17 cellular contexts compared by ENCODE assay signal in the genomic region with DNA sequence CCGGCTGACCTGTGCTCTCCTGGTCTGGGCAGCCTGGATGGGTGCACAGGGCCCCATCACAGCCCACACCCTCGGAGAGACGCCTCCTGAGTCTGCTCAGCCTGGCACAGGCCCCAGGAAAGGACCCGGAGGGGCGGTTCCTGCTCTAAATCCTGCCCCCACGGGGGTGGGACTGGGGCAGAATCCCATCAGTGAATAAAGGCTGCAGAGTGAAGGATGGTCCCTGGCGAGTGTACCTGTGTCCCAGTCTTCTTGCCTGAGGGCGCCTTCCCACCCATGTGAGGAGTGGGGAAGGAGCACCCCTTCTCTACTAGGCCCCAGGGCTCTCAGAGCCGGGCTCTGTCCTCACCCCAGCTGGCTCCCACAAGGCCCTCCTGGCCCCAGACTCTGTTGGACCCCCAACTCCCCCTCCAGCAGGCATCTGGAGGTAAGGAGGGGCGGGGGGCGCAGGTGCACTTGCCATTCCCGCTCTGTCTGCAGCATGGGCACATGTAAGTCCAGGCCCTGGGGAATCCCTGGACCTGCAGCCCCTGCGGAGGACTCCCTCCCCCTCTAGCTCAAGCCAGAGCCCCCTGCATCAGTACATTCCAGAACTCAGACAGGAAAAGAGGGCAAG. TPM values are rescaled to one million over a fixed set of nuclear protein-coding genes. Genes with fewer than 3 reads are reported as not detected.
DNase-seq lines count a peak whose midpoint lies in the region; ATAC-seq and TF ChIP-seq lines count a peak whose summit lies in the region.
"Had no signal": no experiment of that assay in that cellular context is flagged by ENCODE, and none has a peak within 500 bp of the region (broad histone marks: within the 10 kb centered on the region; RNA-seq: fewer than 3 reads in every experiment).

No MANE protein-coding gene starts in this region.

- intact Hi-C loops in left cardiac atrium (cut with DNase I) (no loop called here), left ventricle myocardium inferior (cut with micrococcal nuclease) (no loop called here), lower leg skin (cut with DNase I; ENCODE audit: low total_unique reads) (no loop called here)

- no peak for ATAC-seq in left cardiac atrium
- no peak for ATAC-seq in GM21447 (IDR thresholded peaks at IDR 0.05; ENCODE audit: unreplicated experiment)
- ATAC-seq: CD8-positive, alpha-beta T cell; natural killer cell; stimulated activated naive CD8-positive, alpha-beta T cell treated with anti-CD3 and anti-CD28 coated beads, Interleukin-15, amount 100 ng/mL, for 72 hours had no signal

- H3K4me3 ChIP-seq in left ventricle myocardium inferior (no peak overlapping the region), neural cell (ENCODE audit: low read length) (peak overlapping the region; percentile 93), lower leg skin (ENCODE audit: low read depth, poor library complexity, severe bottlenecking) (no peak overlapping the region)
- H3K4me3 ChIP-seq: body of pancreas had no signal

- no peak overlapping the region for H3K4me2 ChIP-seq in neural cell (ENCODE audit: low read length)

- TF ChIP-seq EP300 in neural cell (conservative IDR thresholded peaks at IDR 0.05; ENCODE audit: poor library complexity, severe bottlenecking): no peak

- no peaks in the 10 kb centered on the region for H3K27me3 Mint-ChIP-seq in chondrocyte (ENCODE audit: low read depth)

- peak overlapping the region; percentile 96 for H3K9ac ChIP-seq in neural cell (ENCODE audit: low read length)

- H3K9me2 ChIP-seq in neural cell (ENCODE audit: insufficient read depth, low read length): no peaks in the 10 kb centered on the region

- H3K9me3 ChIP-seq in left ventricle myocardium inferior (replicated peaks) (no peaks in the 10 kb centered on the region), neural cell (ENCODE audit: low read length) (no peaks in the 10 kb centered on the region)
- H3K9me3 ChIP-seq: body of pancreas, esophagus muscularis mucosa had no signal

- no peaks in the 10 kb centered on the region for H4K20me1 ChIP-seq in neural cell (ENCODE audit: insufficient read depth)

- no peak for TF ChIP-seq POLR2A in lower leg skin (IDR thresholded peaks at IDR 0.05)

- peaks cover 40% of the 10 kb centered on the region for H3K79me2 ChIP-seq in neural cell (replicated peaks; ENCODE audit: insufficient read depth, low read length)

- peaks cover 29% of the 10 kb centered on the region for H3K4me1 Mint-ChIP-seq in chondrocyte (ENCODE audit: low read depth)

- TF ChIP-seq RAD21 in neural cell (conservative IDR thresholded peaks at IDR 0.05): no peak

- H3K27ac ChIP-seq in left ventricle myocardium inferior (replicated peaks) (no peak overlapping the region), neural cell (ENCODE audit: low read length) (peak overlapping the region; percentile 16)
- H3K27ac ChIP-seq: body of pancreas had no signal

- no peak overlapping the region for H3K27ac Mint-ChIP-seq in chondrocyte (ENCODE audit: unreplicated experiment)
- H3K27ac Mint-ChIP-seq: CD8-positive, alpha-beta T cell; natural killer cell had no signal

- peaks cover 2% of the 10 kb centered on the region for H3K36me3 Mint-ChIP-seq in chondrocyte (ENCODE audit: low read depth)
- H3K36me3 Mint-ChIP-seq: CD8-positive, alpha-beta T cell; natural killer cell had no signal

- no peaks in the 10 kb centered on the region for H3F3A ChIP-seq in neural cell (ENCODE audit: insufficient read depth, low read length, poor library complexity, severe bottlenecking)

- no peak overlapping the region for H3K4me3 Mint-ChIP-seq in chondrocyte (ENCODE audit: unreplicated experiment)
- H3K4me3 Mint-ChIP-seq: CD8-positive, alpha-beta T cell; stimulated activated naive CD8-positive, alpha-beta T cell treated with anti-CD3 and anti-CD28 coated beads, Interleukin-15, amount 100 ng/mL, for 72 hours had no signal

- no peaks in the 10 kb centered on the region for H3K9me3 Mint-ChIP-seq in chondrocyte (ENCODE audit: low read depth)
- H3K9me3 Mint-ChIP-seq: CD8-positive, alpha-beta T cell; natural killer cell; stimulated activated naive CD8-positive, alpha-beta T cell treated with anti-CD3 and anti-CD28 coated beads, Interleukin-15, amount 100 ng/mL, for 72 hours had no signal

- no peaks in the 10 kb centered on the region for H3K36me3 ChIP-seq in left ventricle myocardium inferior
- no peaks in the 10 kb centered on the region for H3K36me3 ChIP-seq in neural cell (ENCODE audit: insufficient read depth, low read length)

- peaks cover 51% of the 10 kb centered on the region for H3K4me1 ChIP-seq in left ventricle myocardium inferior

- peak; percentile 20 for DNase-seq in left cardiac atrium
- DNase-seq in left ventricle myocardium inferior: no peak
- DNase-seq in chondrocyte (ENCODE audit: low spot score): peak; percentile 62
- no peak for DNase-seq in lower leg skin (ENCODE audit: low spot score in 2 of 2)
- DNase-seq in NCI-H510A (lab: John Stamatoyannopoulos, UW): no peak
- no peak for DNase-seq in NCI-H2029 (lab: John Stamatoyannopoulos, UW)
- DNase-seq: activated CD4-positive, alpha-beta T cell treated with anti-CD3 and anti-CD28 coated beads, Interleukin-2, amount 50 U/mL, for 1 hour; activated naive CD4-positive, alpha-beta T cell treated with anti-CD3 and anti-CD28 coated beads, Interleukin-2, amount 50 U/mL, for 16 hours; body of pancreas; CD8-positive, alpha-beta T cell; dermis blood vessel endothelial cell; natural killer cell; NCI-H2107; stimulated activated naive CD8-positive, alpha-beta T cell treated with anti-CD3 and anti-CD28 coated beads, Interleukin-15, amount 100 ng/mL, for 72 hours had no signal

- 55 to 68% methylated on average over 9 to 11 of the region's 13 CpGs for WGBS in lower leg skin, 2 donors

- H2AFZ ChIP-seq in neural cell (ENCODE audit: low read depth, low read length): no peak overlapping the region

- H3K27me3 ChIP-seq in left ventricle myocardium inferior (ENCODE audit: low read depth) (peaks cover 64% of the 10 kb centered on the region), neural cell (ENCODE audit: insufficient read depth, low read depth, low read length) (no peaks in the 10 kb centered on the region)
- H3K27me3 ChIP-seq: body of pancreas had no signal

- TF ChIP-seq CTCF in left ventricle myocardium inferior (IDR thresholded peaks at IDR 0.05; ENCODE audit: borderline replicate concordance) (no peak), chondrocyte (IDR thresholded peaks at IDR 0.05) (no peak), neural cell (IDR thresholded peaks at IDR 0.05; ENCODE audit: poor library complexity, severe bottlenecking) (no peak), lower leg skin (IDR thresholded peaks at IDR 0.05) (no peak)

TF ChIP-seq in neural cell, 6 proteins besides CTCF, POLR2A, EP300 and RAD21:
- TF ChIP-seq TAF1 (IDR thresholded peaks at IDR 0.05; ENCODE audit: low read depth) (no peak), SMC3 (conservative IDR thresholded peaks at IDR 0.05; ENCODE audit: poor library complexity) (no peak), POLR2AphosphoS5 (IDR thresholded peaks at IDR 0.05) (no peak), EZH2 (IDR thresholded peaks at IDR 0.05; ENCODE audit: borderline replicate concordance, insufficient read depth, low read length, poor library complexity, severe bottlenecking) (no peak), MXI1 (conservative IDR thresholded peaks at IDR 0.05; ENCODE audit: poor library complexity, severe bottlenecking) (no peak)
- TF ChIP-seq, protein P1, sequence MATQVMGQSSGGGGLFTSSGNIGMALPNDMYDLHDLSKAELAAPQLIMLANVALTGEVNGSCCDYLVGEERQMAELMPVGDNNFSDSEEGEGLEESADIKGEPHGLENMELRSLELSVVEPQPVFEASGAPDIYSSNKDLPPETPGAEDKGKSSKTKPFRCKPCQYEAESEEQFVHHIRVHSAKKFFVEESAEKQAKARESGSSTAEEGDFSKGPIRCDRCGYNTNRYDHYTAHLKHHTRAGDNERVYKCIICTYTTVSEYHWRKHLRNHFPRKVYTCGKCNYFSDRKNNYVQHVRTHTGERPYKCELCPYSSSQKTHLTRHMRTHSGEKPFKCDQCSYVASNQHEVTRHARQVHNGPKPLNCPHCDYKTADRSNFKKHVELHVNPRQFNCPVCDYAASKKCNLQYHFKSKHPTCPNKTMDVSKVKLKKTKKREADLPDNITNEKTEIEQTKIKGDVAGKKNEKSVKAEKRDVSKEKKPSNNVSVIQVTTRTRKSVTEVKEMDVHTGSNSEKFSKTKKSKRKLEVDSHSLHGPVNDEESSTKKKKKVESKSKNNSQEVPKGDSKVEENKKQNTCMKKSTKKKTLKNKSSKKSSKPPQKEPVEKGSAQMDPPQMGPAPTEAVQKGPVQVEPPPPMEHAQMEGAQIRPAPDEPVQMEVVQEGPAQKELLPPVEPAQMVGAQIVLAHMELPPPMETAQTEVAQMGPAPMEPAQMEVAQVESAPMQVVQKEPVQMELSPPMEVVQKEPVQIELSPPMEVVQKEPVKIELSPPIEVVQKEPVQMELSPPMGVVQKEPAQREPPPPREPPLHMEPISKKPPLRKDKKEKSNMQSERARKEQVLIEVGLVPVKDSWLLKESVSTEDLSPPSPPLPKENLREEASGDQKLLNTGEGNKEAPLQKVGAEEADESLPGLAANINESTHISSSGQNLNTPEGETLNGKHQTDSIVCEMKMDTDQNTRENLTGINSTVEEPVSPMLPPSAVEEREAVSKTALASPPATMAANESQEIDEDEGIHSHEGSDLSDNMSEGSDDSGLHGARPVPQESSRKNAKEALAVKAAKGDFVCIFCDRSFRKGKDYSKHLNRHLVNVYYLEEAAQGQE (IDR thresholded peaks at IDR 0.05; ENCODE audit: borderline replicate concordance): no peak

RNA-seq across cellular contexts. Expression of a gene that starts 21.3 kb away (rescaled TPM):
- total RNA-seq in left cardiac atrium: 10 to 100 TPM; 74.6 to 78.4 TPM
- 187 TPM for total RNA-seq in left ventricle myocardium inferior
- total RNA-seq in chondrocyte: 261 to 354 TPM (median 264 TPM) in 3 replicates
- 74.0 and 101 TPM in 2 replicates for polyA plus RNA-seq in neural cell
- polyA minus RNA-seq in neural cell: 61.9 and 76.0 TPM in 2 replicates
- 100 to 1,000 TPM in 3 of 4 donors, 10 to 100 TPM in 1; 87.6 to 145 (median 114) TPM for total RNA-seq in lower leg skin

Comparison
In these comparisons a context has a peak if more than half of its experiments do, and no peak if none do; other contexts are left out.
1. DNase-seq: peak in left cardiac atrium (single experiment) and chondrocyte (single experiment); none in left ventricle myocardium inferior (single experiment), lower leg skin (0 of 2), NCI-H510A (single experiment) and NCI-H2029 (single experiment).